Comparison of ENCODE assay signal across 30 cellular contexts in genomic region chr10:13842119-13842518, GRCh38.
"Had no signal": no experiment of that assay in that cellular context is flagged by ENCODE, and none has a peak within 500 bp of the region (broad histone marks: within the 10 kb centered on the region; RNA-seq: fewer than 3 reads in every experiment).

No MANE protein-coding gene starts in this region.

- H3K27me3 ChIP-seq: ascending aorta, foreskin keratinocyte, gastrocnemius medialis had no signal

- ATAC-seq: activated naive CD4-positive, alpha-beta T cell treated with anti-CD3 and anti-CD28 coated beads, Interleukin-2, amount 50 U/mL, for 72 hours; activated T-cell treated with anti-CD3 and anti-CD28 coated beads, Interleukin-2, amount 50 U/mL, for 72 hours; effector memory CD8-positive, alpha-beta T cell; foreskin keratinocyte; gastrocnemius medialis; WTC11 had no signal

- FAIRE-seq: bronchial epithelial cell, colon, TTC549 had no signal

- H3K36me3 ChIP-seq: ascending aorta, esophagus muscularis mucosa, gastrocnemius medialis had no signal

- H3K9me3 ChIP-seq: ascending aorta, esophagus muscularis mucosa, gastrocnemius medialis had no signal

- H3K4me3 ChIP-seq: ascending aorta, esophagus muscularis mucosa, gastrocnemius medialis had no signal

- H3K27ac ChIP-seq: ascending aorta, esophagus muscularis mucosa, foreskin keratinocyte, VCaP had no signal

- DNase-seq: activated CD4-positive, alpha-beta memory T cell treated with anti-CD3 and anti-CD28 coated beads, Interleukin-2, amount 10 ng/mL, durations not matched to agents 7 days and 5 days; activated CD4-positive, alpha-beta T cell treated with anti-CD3 and anti-CD28 coated beads for 1 hour; activated CD4-positive, alpha-beta T cell treated with anti-CD3 and anti-CD28 coated beads for 4 hours; activated CD4-positive, alpha-beta T cell treated with anti-CD3 and anti-CD28 coated beads, Interleukin-2, amount 10 ng/mL, durations not matched to agents 7 days and 5 days; activated CD4-positive, alpha-beta T cell treated with anti-CD3 and anti-CD28 coated beads, Interleukin-2, amount 50 U/mL, for 4 hours; activated CD8-positive, alpha-beta memory T cell treated with anti-CD3 and anti-CD28 coated beads, Interleukin-2, amount 50 U/mL, for 48 hours; activated gamma-delta T cell; activated naive CD4-positive, alpha-beta T cell; activated naive CD4-positive, alpha-beta T cell treated with anti-CD3 and anti-CD28 coated beads, Interleukin-2, amount 10 ng/mL, durations not matched to agents 7 days and 5 days; activated naive CD8-positive, alpha-beta T cell treated with anti-CD3 and anti-CD28 coated beads, Interleukin-2, amount 10 ng/mL, durations not matched to agents 7 days and 5 days; activated T-cell treated with anti-CD3 and anti-CD28 coated beads for 4 hours; activated T-cell treated with anti-CD3 and anti-CD28 coated beads, Interleukin-2, amount 50 U/mL, for 24 hours; activated T-cell treated with anti-CD3 and anti-CD28 coated beads, Interleukin-2, amount 50 U/mL, for 72 hours; cortex of kidney; dermis blood vessel endothelial cell; effector CD4-positive, alpha-beta T cell; effector memory CD8-positive, alpha-beta T cell; erythroblast; foreskin keratinocyte; gastrocnemius medialis; glutamatergic neuron; T-helper 2 cell had no signal
